13 cellular contexts compared by ENCODE assay signal in the genomic region with DNA sequence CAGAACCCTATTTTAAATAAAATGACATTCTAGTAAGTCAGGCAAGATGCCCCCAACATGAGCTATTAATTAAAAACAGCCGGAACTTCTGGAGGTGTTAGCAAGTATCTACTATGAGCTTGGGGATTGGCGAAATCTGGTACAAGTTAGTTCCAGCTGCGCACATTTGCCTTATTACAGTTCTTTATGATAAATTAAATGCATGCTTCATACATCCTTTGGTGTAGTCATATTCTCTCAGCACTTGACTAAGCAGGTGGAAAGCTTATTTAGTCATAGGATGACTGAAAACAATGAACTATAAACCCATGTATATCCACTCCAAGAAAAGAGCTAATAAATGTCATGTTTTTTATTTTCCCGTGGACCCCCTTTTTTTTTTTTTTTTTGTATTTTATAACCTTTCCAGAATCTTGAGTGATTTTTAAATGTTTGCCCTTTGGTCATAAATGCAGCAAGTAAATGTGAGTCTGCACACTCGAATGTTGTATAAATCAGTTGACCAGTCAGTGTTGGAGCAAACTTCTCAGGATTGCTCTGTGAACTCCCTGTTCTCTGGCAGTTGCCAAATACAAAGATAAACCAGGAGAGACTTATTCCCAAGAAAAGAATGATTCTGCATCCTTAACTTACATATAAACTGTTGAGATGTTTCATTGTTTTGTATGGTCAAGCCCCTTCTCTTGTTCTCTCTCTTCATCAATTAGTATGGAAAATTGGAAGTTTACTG. TPM values are rescaled to one million over a fixed set of nuclear protein-coding genes. Genes with fewer than 3 reads are reported as not detected.
DNase-seq lines count a peak whose midpoint lies in the region; ATAC-seq and TF ChIP-seq lines count a peak whose summit lies in the region.
"Had no signal": no experiment of that assay in that cellular context is flagged by ENCODE, and none has a peak within 500 bp of the region (broad histone marks: within the 10 kb centered on the region; RNA-seq: fewer than 3 reads in every experiment).

No MANE protein-coding gene starts in this region.

- intact Hi-C loops in mammary epithelial cell (cut with micrococcal nuclease): loop anchor here (5.0 to 10.0 kb wide), 5 partner anchors 379 to 1086 kb away; no protein-coding TSS in a partner anchor
- intact Hi-C loops in naive thymus-derived CD4-positive, alpha-beta T cell (cut with micrococcal nuclease): loop anchor here (2.0 to 10.0 kb wide), 8 partner anchors 17 to 1249 kb away; a partner anchor contains a TSS

- H3K4me1 ChIP-seq in mammary epithelial cell (ENCODE audit: insufficient read depth, low read length): peaks cover 47% of the 10 kb centered on the region
- H3K4me1 ChIP-seq in naive thymus-derived CD4-positive, alpha-beta T cell (ENCODE audit: control insufficient read depth in 2 of 2, insufficient read depth in 2 of 2, low read length in 2 of 2): peaks cover 75 to 86% of the 10 kb centered on the region in 2 donors
- peaks cover under 1 to 100% (median 78%) of the 10 kb centered on the region in 4 donors for H3K4me1 ChIP-seq in tibial nerve

- H3K36me3 ChIP-seq in mammary epithelial cell (ENCODE audit: insufficient read depth, low read length): peaks cover 4% of the 10 kb centered on the region
- no peaks in the 10 kb centered on the region for H3K36me3 ChIP-seq in naive thymus-derived CD4-positive, alpha-beta T cell (ENCODE audit: control insufficient read depth in 2 of 3, insufficient read depth in 3 of 3, low read length in 3 of 3)
- no peaks in the 10 kb centered on the region for H3K36me3 ChIP-seq in tibial nerve

- H3K9me3 Mint-ChIP-seq in activated naive CD4-positive, alpha-beta T cell treated with anti-CD3 and anti-CD28 coated beads, Interleukin-2, amount 50 U/mL, for 72 hours: no peaks in the 10 kb centered on the region
- no peaks in the 10 kb centered on the region for H3K9me3 Mint-ChIP-seq in naive thymus-derived CD4-positive, alpha-beta T cell

- H2AFZ ChIP-seq in mammary epithelial cell (ENCODE audit: low read depth, low read length): no peak overlapping the region

- no peak overlapping the region for H3K27ac Mint-ChIP-seq in activated naive CD4-positive, alpha-beta T cell treated with anti-CD3 and anti-CD28 coated beads, Interleukin-2, amount 50 U/mL, for 72 hours
- peak overlapping the region in 8 of 9 donors; percentile 75 to 95 (median 90) for H3K27ac Mint-ChIP-seq in naive thymus-derived CD4-positive, alpha-beta T cell

- H4K20me1 ChIP-seq in mammary epithelial cell (ENCODE audit: insufficient read depth, low read length): no peaks in the 10 kb centered on the region

- ATAC-seq in activated naive CD4-positive, alpha-beta T cell treated with anti-CD3 and anti-CD28 coated beads, Interleukin-2, amount 50 U/mL, for 72 hours: peak; percentile 54 to 78
- no peak for ATAC-seq in naive thymus-derived CD4-positive, alpha-beta T cell
- no peak for ATAC-seq in HG03460 (IDR thresholded peaks at IDR 0.05; ENCODE audit: unreplicated experiment)

- TF ChIP-seq EP300 in tibial nerve (IDR thresholded peaks at IDR 0.05): no peak

- H3K9me3 ChIP-seq in mammary epithelial cell (replicated peaks; ENCODE audit: insufficient read depth, low read length) (no peaks in the 10 kb centered on the region), tibial nerve (no peaks in the 10 kb centered on the region)
- no peaks in the 10 kb centered on the region for H3K9me3 ChIP-seq in naive thymus-derived CD4-positive, alpha-beta T cell (ENCODE audit: control insufficient read depth in 2 of 3, low read length in 3 of 3)

- CTCF ChIA-PET in mammary epithelial cell (lab: Charles Lee; ENCODE audit: low non-redundant PET): interaction anchor here (0.6 to 0.7 kb wide), 2 partner anchors 1045 to 1046 kb away, joined by 3 to 5 read pairs; no protein-coding TSS in a partner anchor
- CTCF ChIA-PET in naive thymus-derived CD4-positive, alpha-beta T cell (lab: Charles Lee): interaction anchor here (0.6 to 3.9 kb wide), 15 partner anchors 8 to 1051 kb away, joined by 3 to 33 read pairs (median 4); a partner anchor contains a TSS

- no peak overlapping the region for H3K9ac ChIP-seq in mammary epithelial cell (ENCODE audit: insufficient read depth, low read length)

- H3K4me1 Mint-ChIP-seq in naive thymus-derived CD4-positive, alpha-beta T cell: peaks cover 74 to 99% (median 96%) of the 10 kb centered on the region in 7 donors

- no TSS peak for BruUV-seq in mammary epithelial cell (replicated peaks; lab: Mats Ljungman, UMichigan)

- WGBS in mammary epithelial cell (ENCODE audit: low coverage, missing lambda C conversion rate): 31% methylated on average over 5 of the region's 5 CpGs
- WGBS in tibial nerve, 2 donors: 46 to 54% methylated on average over 5 of the region's 5 CpGs

- no peak for DNase-seq in activated naive CD4-positive, alpha-beta T cell treated with anti-CD3 and anti-CD28 coated beads, Interleukin-2, amount 50 U/mL, for 72 hours (ENCODE audit: low spot score in 2 of 2)
- DNase-seq in activated naive CD4-positive, alpha-beta T cell treated with anti-CD3 and anti-CD28 coated beads, Interleukin-2, amount 50 U/mL, for 16 hours: no peak
- DNase-seq in mammary epithelial cell (no peak), tibial nerve (ENCODE audit: low spot score in 2 of 2) (no peak), SHP77 (lab: John Stamatoyannopoulos, UW) (no peak), LoVo (ENCODE audit: low spot score) (no peak)
- no peak for DNase-seq in naive thymus-derived CD4-positive, alpha-beta T cell
- DNase-seq: amniotic stem cell, NCI-H2029, NCI-H774, small intestine, trophoblast cell had no signal

- POLR2A ChIA-PET in naive thymus-derived CD4-positive, alpha-beta T cell (lab: Charles Lee): interaction anchor here (0.7 to 6.8 kb wide), 6 partner anchors 10 to 1007 kb away, joined by 3 to 39 read pairs (median 8); a partner anchor contains a TSS

- H3K4me3 ChIP-seq in mammary epithelial cell (replicated peaks in 1 of 3; ENCODE audit: insufficient read depth in 1 of 3, low read depth in 2 of 3, low read length in 3 of 3) (no peak overlapping the region), tibial nerve (peak overlapping the region in 2 of 4 donors; percentile 1 to 25)
- no peak overlapping the region for H3K4me3 ChIP-seq in naive thymus-derived CD4-positive, alpha-beta T cell (ENCODE audit: low read length)

- TF ChIP-seq POLR2A in tibial nerve (IDR thresholded peaks at IDR 0.05): no peak

- no peaks in the 10 kb centered on the region for H3K27me3 Mint-ChIP-seq in naive thymus-derived CD4-positive, alpha-beta T cell

- TF ChIP-seq CTCF in mammary epithelial cell (conservative IDR thresholded peaks at IDR 0.05 in 1 of 2, IDR thresholded peaks at IDR 0.05 in 1 of 2; ENCODE audit: extremely low read depth in 1 of 2, insufficient read depth in 1 of 2, low read depth in 1 of 2, low read length in 2 of 2): no peak
- no peak for TF ChIP-seq CTCF in tibial nerve (IDR thresholded peaks at IDR 0.05)

- peak overlapping the region; percentile 17 for H3K4me2 ChIP-seq in mammary epithelial cell (ENCODE audit: insufficient read depth, low read depth, low read length)

- dilution Hi-C loops in mammary epithelial cell (cut with HindIII; ENCODE audit: low sequenced_read_pairs): loop anchor here (5.0 kb wide), 1 partner anchor 71 kb away; no protein-coding TSS in a partner anchor

- no peaks in the 10 kb centered on the region for H3K27me3 ChIP-seq in mammary epithelial cell (ENCODE audit: insufficient read depth, low read length)
- H3K27me3 ChIP-seq in naive thymus-derived CD4-positive, alpha-beta T cell (ENCODE audit: control insufficient read depth in 2 of 2, insufficient read depth in 2 of 2, low read length in 2 of 2): no peaks in the 10 kb centered on the region
- H3K27me3 ChIP-seq in tibial nerve: no peaks in the 10 kb centered on the region

- in situ Hi-C loops in mammary epithelial cell (cut with MboI; ENCODE audit: low sequenced_read_pairs in 2 of 2): loop anchor here (5.0 to 25.0 kb wide), 3 partner anchors 766 to 1016 kb away; no protein-coding TSS in a partner anchor

- peaks cover 0 to 19% of the 10 kb centered on the region in 2 donors for H3K36me3 Mint-ChIP-seq in activated naive CD4-positive, alpha-beta T cell treated with anti-CD3 and anti-CD28 coated beads, Interleukin-2, amount 50 U/mL, for 72 hours
- H3K36me3 Mint-ChIP-seq in naive thymus-derived CD4-positive, alpha-beta T cell: peaks cover 0 to 8% (median 0%) of the 10 kb centered on the region in 5 donors

- peaks cover 97% of the 10 kb centered on the region for H3K79me2 ChIP-seq in mammary epithelial cell (ENCODE audit: insufficient read depth, low read length)

- H3K27ac ChIP-seq in mammary epithelial cell (ENCODE audit: insufficient read depth, low read depth, low read length) (no peak overlapping the region), tibial nerve (peak overlapping the region; percentile 62 to 91 (median 77))
- peak overlapping the region; percentile 59 for H3K27ac ChIP-seq in naive thymus-derived CD4-positive, alpha-beta T cell (ENCODE audit: low read depth, low read length)

- H3K4me3 Mint-ChIP-seq in naive thymus-derived CD4-positive, alpha-beta T cell: peak overlapping the region in 4 of 10 donors; percentile 16 to 80 (median 60)

RNA-seq across cellular contexts. Expression of a gene that starts 38.2 kb away (rescaled TPM):
- total RNA-seq in activated naive CD4-positive, alpha-beta T cell treated with anti-CD3 and anti-CD28 coated beads, Interleukin-2, amount 50 U/mL, for 72 hours: 10 to 100 TPM; 24.7 to 54.8 TPM
- total RNA-seq in mammary epithelial cell (100 to 1,000 TPM in 1 of 2 donors, 10 to 100 TPM in 1; 74.3 to 195 TPM), tibial nerve (100 to 1,000 TPM; 166 to 621 (median 433) TPM)
- polyA plus RNA-seq in mammary epithelial cell: 11.1 TPM
- 96.6 TPM for polyA minus RNA-seq in mammary epithelial cell
- total RNA-seq in naive thymus-derived CD4-positive, alpha-beta T cell: 100 to 1,000 TPM in 4 of 5 experiments, 10 to 100 TPM in 1; 72.0 to 207 (median 131) TPM
- 100 to 1,000 TPM in 1 of 2 donors, 10 to 100 TPM in 1; 85.1 to 110 TPM for polyA plus RNA-seq in naive thymus-derived CD4-positive, alpha-beta T cell

Comparison
In these comparisons a context has a peak if more than half of its experiments do, and no peak if none do; other contexts are left out.
1. ATAC-seq: peak in activated naive CD4-positive, alpha-beta T cell treated with anti-CD3 and anti-CD28 coated beads, Interleukin-2, amount 50 U/mL, for 72 hours (2 of 2); none in naive thymus-derived CD4-positive, alpha-beta T cell (single experiment) and HG03460 (single experiment).
2. H3K27ac Mint-ChIP-seq: peak in naive thymus-derived CD4-positive, alpha-beta T cell (8 of 9); none in activated naive CD4-positive, alpha-beta T cell treated with anti-CD3 and anti-CD28 coated beads, Interleukin-2, amount 50 U/mL, for 72 hours (0 of 2).